In the genomic region with DNA sequence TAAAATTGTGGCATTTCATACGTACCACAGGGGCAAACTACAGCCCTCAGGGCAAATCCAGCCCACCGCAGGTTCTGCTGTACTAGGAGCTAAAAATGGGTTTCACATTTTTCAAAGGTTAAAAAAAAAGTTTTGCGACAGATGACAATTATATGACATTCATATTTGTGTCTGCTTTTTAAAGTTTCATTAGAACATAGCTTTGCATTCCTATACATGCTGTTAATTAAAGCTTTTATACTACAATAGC, we compare ENCODE assay signal across 7 cellular contexts. TPM values are rescaled to one million over a fixed set of nuclear protein-coding genes. Genes with fewer than 3 reads are reported as not detected.
DNase-seq lines count a peak whose midpoint lies in the region; ATAC-seq, FAIRE-seq and TF ChIP-seq lines count a peak whose summit lies in the region.

No MANE protein-coding gene starts in this region.

- no peaks in the 10 kb centered on the region for H3K9me3 ChIP-seq in iPS-18c (ENCODE audit: control insufficient read depth, insufficient read depth, low read length)
- no peaks in the 10 kb centered on the region for H3K9me3 ChIP-seq in stomach

- H3K9me3 Mint-ChIP-seq in activated naive CD4-positive, alpha-beta T cell treated with anti-CD3 and anti-CD28 coated beads, Interleukin-2, amount 50 U/mL, for 72 hours: no peaks in the 10 kb centered on the region

- H3K27me3 ChIP-seq in HL-60 (ENCODE audit: insufficient read depth, poor library complexity, severe bottlenecking): no peaks in the 10 kb centered on the region
- H3K27me3 ChIP-seq in stomach: no peaks in the 10 kb centered on the region

- no peak for TF ChIP-seq EP300 in stomach (IDR thresholded peaks at IDR 0.05)

- no peak for TF ChIP-seq POLR2A in stomach (IDR thresholded peaks at IDR 0.05)

- intact Hi-C loops in stomach (cut with DNase I; ENCODE audit: low total_unique reads): no loop called here

- H3K4me3 ChIP-seq in HL-60 (replicated peaks; ENCODE audit: insufficient read depth, low read length): peak overlapping the region; percentile 66
- peak overlapping the region; percentile 55 for H3K4me3 ChIP-seq in iPS-18c (ENCODE audit: insufficient read depth, low read depth, low read length)
- peak overlapping the region; percentile 51 to 81 (median 64) for H3K4me3 ChIP-seq in stomach

- TF ChIP-seq CTCF in HL-60 (IDR thresholded peaks at IDR 0.05; ENCODE audit: insufficient read depth, low read length) (no peak), stomach (IDR thresholded peaks at IDR 0.05) (no peak)

- ATAC-seq in activated naive CD4-positive, alpha-beta T cell treated with anti-CD3 and anti-CD28 coated beads, Interleukin-2, amount 50 U/mL, for 72 hours: no peak
- ATAC-seq in GM18498 (IDR thresholded peaks at IDR 0.05; ENCODE audit: unreplicated experiment): no peak

- 11 to 17% (median 13%) methylated on average over 3 of the region's 3 CpGs for WGBS in stomach, 5 donors

- H3K27ac ChIP-seq in HL-60 (replicated peaks) (peak overlapping the region; percentile 83), stomach (peak overlapping the region; percentile 98 to 99 (median 99))

- no peak for DNase-seq in HL-60 (ENCODE audit: low read depth in 1 of 2, low spot score in 1 of 2)
- DNase-seq in activated naive CD4-positive, alpha-beta T cell treated with anti-CD3 and anti-CD28 coated beads, Interleukin-2, amount 50 U/mL, for 72 hours (ENCODE audit: low spot score in 2 of 2): no peak
- DNase-seq in stomach: no peak
- DNase-seq in HTR-8/SVneo (ENCODE audit: insufficient read length, low spot score): no peak
- no peak for DNase-seq in DMS53 treated with DMSO at 0.1 percent for 48 hours (lab: John Stamatoyannopoulos, UW; ENCODE audit: unreplicated experiment)

- FAIRE-seq in HTR-8/SVneo (lab: Jason Lieb, UNC): no peak

- peaks cover 22 to 42% (median 36%) of the 10 kb centered on the region in 4 donors for H3K4me1 ChIP-seq in stomach

- peaks cover 0 to 6% of the 10 kb centered on the region in 2 donors for H3K36me3 Mint-ChIP-seq in activated naive CD4-positive, alpha-beta T cell treated with anti-CD3 and anti-CD28 coated beads, Interleukin-2, amount 50 U/mL, for 72 hours

- H3K27ac Mint-ChIP-seq in activated naive CD4-positive, alpha-beta T cell treated with anti-CD3 and anti-CD28 coated beads, Interleukin-2, amount 50 U/mL, for 72 hours: peak overlapping the region; percentile 99 to 100

- H3K36me3 ChIP-seq in stomach: no peaks in the 10 kb centered on the region

RNA-seq across cellular contexts. Expression of a gene that starts 0.8 kb away (rescaled TPM):
- 10 to 100 TPM; 17.6 to 39.5 TPM for total RNA-seq in activated naive CD4-positive, alpha-beta T cell treated with anti-CD3 and anti-CD28 coated beads, Interleukin-2, amount 50 U/mL, for 72 hours
- 10 to 100 TPM in 4 of 5 donors, under 1 TPM in 1; 0.87 to 43.5 (median 21.3) TPM for total RNA-seq in stomach
- polyA plus RNA-seq in stomach: 10 to 100 TPM in 2 of 3 donors, 1 to 10 TPM in 1; 9.7 to 18.2 (median 15.2) TPM

RNA-seq across cellular contexts. Expression of a gene that starts 42.8 kb away (rescaled TPM):
- 10 to 100 TPM; 25.9 to 30.7 TPM for total RNA-seq in activated naive CD4-positive, alpha-beta T cell treated with anti-CD3 and anti-CD28 coated beads, Interleukin-2, amount 50 U/mL, for 72 hours
- total RNA-seq in stomach: 10 to 100 TPM; 16.2 to 73.2 (median 27.4) TPM
- polyA plus RNA-seq in stomach: 1 to 10 TPM; 5.8 to 9.9 (median 7.1) TPM

RNA-seq across cellular contexts. Expression of a gene that starts 43.0 kb away (rescaled TPM):
- 10 to 100 TPM; 11.2 to 12.3 TPM for total RNA-seq in activated naive CD4-positive, alpha-beta T cell treated with anti-CD3 and anti-CD28 coated beads, Interleukin-2, amount 50 U/mL, for 72 hours
- total RNA-seq in stomach: 100 to 1,000 TPM in 1 of 5 donors, 10 to 100 TPM in 3, 1 to 10 TPM in 1; 2.6 to 218 (median 22.2) TPM
- polyA plus RNA-seq in stomach: 10 to 100 TPM in 2 of 3 donors, 1 to 10 TPM in 1; 7.0 to 12.7 (median 11.5) TPM
